8 cellular contexts compared by ENCODE assay signal in the genomic region with DNA sequence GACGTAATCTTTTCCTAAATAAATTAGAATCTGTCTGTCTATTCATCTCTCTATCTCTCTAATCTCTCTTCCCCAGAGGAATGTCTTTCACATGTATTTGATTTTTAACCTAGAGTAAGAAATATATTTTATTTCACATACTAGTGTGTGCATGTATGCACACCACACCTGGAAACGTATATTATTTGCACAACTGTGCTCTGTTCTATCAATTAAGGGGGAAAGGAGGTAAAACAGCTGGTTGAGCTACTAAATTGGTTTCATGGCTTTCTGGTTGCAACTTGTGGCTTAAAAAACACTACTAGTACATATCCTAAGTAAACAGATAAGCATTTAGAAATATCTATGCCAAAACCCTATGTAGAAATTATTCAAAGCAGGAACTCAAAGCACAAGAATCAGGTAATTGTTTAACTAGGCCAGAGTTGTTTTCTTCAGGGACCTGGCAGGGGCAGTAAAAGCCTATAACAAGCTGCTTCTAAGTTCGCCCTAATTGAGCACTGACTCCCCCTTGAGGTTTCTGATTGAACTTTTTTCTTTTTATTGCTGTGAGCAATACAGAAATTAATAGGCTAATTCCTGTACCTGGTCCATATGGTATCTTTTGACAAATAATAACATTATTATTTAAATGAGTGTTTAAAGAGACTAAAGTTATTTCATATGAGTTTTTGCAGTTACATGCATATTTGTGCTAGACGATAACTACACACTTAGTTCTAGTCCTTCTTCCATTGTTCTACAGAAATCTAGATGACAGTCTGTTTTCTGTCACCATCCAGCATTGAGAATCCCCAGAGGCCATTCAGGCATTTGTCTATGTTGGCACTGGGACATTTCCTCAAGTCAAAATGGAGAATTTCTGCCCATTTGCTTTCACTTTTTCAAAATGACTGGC.
DNase-seq lines count a peak whose midpoint lies in the region; ATAC-seq and TF ChIP-seq lines count a peak whose summit lies in the region.

No MANE protein-coding gene starts in this region.

- WGBS in heart left ventricle, 4 donors, result 38 to 48% (median 43%) methylated on average over 4 of the region's 4 CpGs

- H3K9ac ChIP-seq in fibroblast of lung (ENCODE audit: insufficient read depth, low read length), result no peak overlapping the region

- ATAC-seq in heart left ventricle, result no peak

- TF ChIP-seq POLR2A in heart left ventricle (IDR thresholded peaks at IDR 0.05) (no peak), Peyer's patch (IDR thresholded peaks at IDR 0.05) (no peak)

- H3K4me3 ChIP-seq in heart left ventricle, result no peak overlapping the region
- H3K4me3 ChIP-seq in Peyer's patch, result no peak overlapping the region
- no peak overlapping the region for H3K4me3 ChIP-seq in fibroblast of lung (replicated peaks in 1 of 4; ENCODE audit: control extremely low read depth in 1 of 4, insufficient read depth in 1 of 4, low read depth in 3 of 4, low read length in 4 of 4)

- no peaks in the 10 kb centered on the region for H4K20me1 ChIP-seq in fibroblast of lung (ENCODE audit: control insufficient read depth, extremely low read depth, insufficient read depth, low read length)

- CTCF ChIA-PET in HEK293T (lab: Yijun Ruan, JAX), result interaction anchor here (0.6 to 4.4 kb wide), 6 partner anchors 10 to 581 kb away, joined by 3 to 29 read pairs (median 3); no protein-coding TSS in a partner anchor

- DNase-seq in heart left ventricle (no peak), cardiac septum (ENCODE audit: low spot score) (no peak), HEK293T (ENCODE audit: extremely low spot score) (peak; percentile 63), LoVo (ENCODE audit: low spot score) (peak; percentile 42), Peyer's patch (no peak), fibroblast of lung (ENCODE audit: low read depth in 2 of 2) (peak; percentile 33 to 36), pons (ENCODE audit: low spot score) (peak; percentile 60), putamen (ENCODE audit: low spot score) (no peak)

- H3K79me2 ChIP-seq in fibroblast of lung (ENCODE audit: control insufficient read depth, insufficient read depth, low read length), result no peaks in the 10 kb centered on the region

- H3K9me3 ChIP-seq in heart left ventricle, result no peaks in the 10 kb centered on the region
- no peaks in the 10 kb centered on the region for H3K9me3 ChIP-seq in Peyer's patch
- no peaks in the 10 kb centered on the region for H3K9me3 ChIP-seq in fibroblast of lung (ENCODE audit: control insufficient read depth, insufficient read depth, low read depth, low read length)

- H2AFZ ChIP-seq in fibroblast of lung (ENCODE audit: low read length), result no peak overlapping the region

- H3K4me1 ChIP-seq in heart left ventricle (no peaks in the 10 kb centered on the region), Peyer's patch (no peaks in the 10 kb centered on the region), fibroblast of lung (ENCODE audit: control insufficient read depth, extremely low read depth, insufficient read depth, low read length) (no peaks in the 10 kb centered on the region)

- POLR2A ChIA-PET in HEK293T (lab: Yijun Ruan, JAX), result no interaction called here

- no peak overlapping the region for H3K4me2 ChIP-seq in fibroblast of lung (ENCODE audit: extremely low read depth, insufficient read depth, low read length)

- peaks cover 0 to 5% (median 0%) of the 10 kb centered on the region in 9 donors for H3K27me3 ChIP-seq in heart left ventricle
- H3K27me3 ChIP-seq in Peyer's patch, result no peaks in the 10 kb centered on the region
- peaks cover 2% of the 10 kb centered on the region for H3K27me3 ChIP-seq in fibroblast of lung (ENCODE audit: control insufficient read depth, insufficient read depth, low read length)

- intact Hi-C loops in heart left ventricle (cut with DNase I), result loop anchor here in 1 of 10 donors (2.0 kb wide), 1 partner anchor 37 kb away; no protein-coding TSS in a partner anchor
- intact Hi-C loops in cardiac septum (cut with DNase I), result no loop called here

- no peak overlapping the region for H3K27ac ChIP-seq in heart left ventricle
- H3K27ac ChIP-seq in Peyer's patch, result no peak overlapping the region
- H3K27ac ChIP-seq in fibroblast of lung (ENCODE audit: insufficient read depth, low read length), result no peak overlapping the region

- peak; percentile 13 to 56 (median 42) for TF ChIP-seq CTCF in heart left ventricle (IDR thresholded peaks at IDR 0.05)
- peak in 4 of 6 experiments; percentile 24 to 48 (median 40) for TF ChIP-seq CTCF in Peyer's patch (IDR thresholded peaks at IDR 0.05)
- peak; percentile 56 to 76 for TF ChIP-seq CTCF in fibroblast of lung (conservative IDR thresholded peaks at IDR 0.05 in 1 of 2, IDR thresholded peaks at IDR 0.05 in 1 of 2; ENCODE audit: low read depth in 1 of 2, low read length in 2 of 2)

- H3K36me3 ChIP-seq in heart left ventricle (no peaks in the 10 kb centered on the region), Peyer's patch (no peaks in the 10 kb centered on the region), fibroblast of lung (ENCODE audit: control insufficient read depth, insufficient read depth, low read length) (no peaks in the 10 kb centered on the region)

TF ChIP-seq in HEK293T, 16 proteins besides CTCF, POLR2A, EP300 and RAD21:
- TF ChIP-seq L3MBTL2 (conservative IDR thresholded peaks at IDR 0.05) (no peak), ELF4 (IDR thresholded peaks at IDR 0.05) (no peak), BHLHE40 (IDR thresholded peaks at IDR 0.05; ENCODE audit: borderline replicate concordance) (no peak)

Comparison
In these comparisons a context has a peak if more than half of its experiments do, and no peak if none do; other contexts are left out.
1. DNase-seq: peak in HEK293T (single experiment), LoVo (single experiment), fibroblast of lung (2 of 2) and pons (single experiment); none in heart left ventricle (0 of 5), cardiac septum (single experiment), Peyer's patch (0 of 3) and putamen (single experiment).
2. Peak in every context shown above with its lines, with median percentiles within 50 percentile points of each other: CTCF ChIP-seq.